In the genomic region with DNA sequence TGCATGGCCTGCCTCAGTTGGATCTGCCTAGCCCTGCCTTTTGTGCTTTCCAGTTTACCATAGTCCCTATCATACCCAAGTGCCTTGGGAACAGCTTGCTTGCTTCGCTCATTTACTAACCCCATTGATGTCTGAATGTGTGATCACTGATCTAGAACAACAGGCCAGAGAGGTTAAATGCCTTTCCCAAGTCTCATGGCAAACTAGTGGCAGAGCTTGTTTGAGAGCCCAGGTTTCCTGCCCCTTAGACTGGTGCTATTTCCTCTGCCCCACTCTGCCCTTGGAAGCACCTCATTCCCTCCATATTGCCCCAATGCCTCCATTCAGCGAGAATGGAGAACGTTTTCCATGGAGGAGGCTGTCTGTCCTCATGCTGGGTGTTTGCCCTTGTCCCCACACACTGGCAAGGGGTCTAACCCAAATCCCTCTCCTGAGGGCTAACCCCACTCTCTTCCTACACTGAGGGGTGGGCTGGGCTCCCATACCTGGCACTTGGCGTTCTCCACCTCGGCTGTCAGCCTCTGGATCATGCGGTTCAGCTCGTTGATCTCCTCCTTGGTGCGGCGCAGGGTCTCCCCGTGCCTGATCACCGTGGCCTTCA, we compare ENCODE assay signal across 1 cellular context.
TF ChIP-seq lines count a peak whose summit lies in the region.

No MANE protein-coding gene starts in this region.

TF ChIP-seq in H1, 55 proteins besides CTCF, POLR2A, EP300 and RAD21:
- TF ChIP-seq BRCA1 (IDR thresholded peaks at IDR 0.05; ENCODE audit: low read depth, low read length) = no peak
- no peak for TF ChIP-seq GTF2F1 (IDR thresholded peaks at IDR 0.05; ENCODE audit: borderline replicate concordance, low read depth, low read length)
- no peak for TF ChIP-seq EZH2 (IDR thresholded peaks at IDR 0.05; ENCODE audit: low read depth, low read length, severe bottlenecking)
- TF ChIP-seq SIRT6 (IDR thresholded peaks at IDR 0.05; ENCODE audit: low read length) = no peak
- no peak for TF ChIP-seq CTBP2 (IDR thresholded peaks at IDR 0.05; ENCODE audit: borderline replicate concordance, insufficient read depth, insufficient read length, low read length)
- no peak for TF ChIP-seq SIX5 (IDR thresholded peaks at IDR 0.05; ENCODE audit: low read depth, low read length)
- TF ChIP-seq CEBPB (IDR thresholded peaks at IDR 0.05; ENCODE audit: low read depth, low read length) = no peak
- no peak for TF ChIP-seq SP1 (IDR thresholded peaks at IDR 0.05; ENCODE audit: low read depth, low read length)
